ENCODE assay signal across 34 cellular contexts in genomic region chr17:41100081-41100480, GRCh38. TPM values are rescaled to one million over a fixed set of nuclear protein-coding genes. Genes with fewer than 3 reads are reported as not detected.
A peak's percentile ranks its signal among the peaks of the same experiment; 100 is the strongest.
DNase-seq lines count a peak whose midpoint lies in the region; ATAC-seq and TF ChIP-seq lines count a peak whose summit lies in the region.
"Had no signal": no experiment of that assay in that cellular context is flagged by ENCODE, and none has a peak within 500 bp of the region (broad histone marks: within the 10 kb centered on the region; RNA-seq: fewer than 3 reads in every experiment).

No MANE protein-coding gene starts in this region.

- H3K4me3 ChIP-seq in SK-N-SH (ENCODE audit: low read depth in 2 of 2, low read length in 1 of 2) = no peak overlapping the region
- H3K4me3 ChIP-seq: ovary, testis had no signal

- peaks cover 0 to 5% of the 10 kb centered on the region in 2 experiments; a peak in 1 of 4 replicates for H3K4me1 ChIP-seq in SK-N-SH (ENCODE audit: control insufficient read depth in 1 of 2, insufficient read depth in 2 of 2, low read depth in 1 of 2, low read length in 1 of 2)
- H3K4me1 ChIP-seq: testis had no signal

- no peaks in the 10 kb centered on the region for H3K9me3 Mint-ChIP-seq in T-cell
- no peaks in the 10 kb centered on the region for H3K9me3 Mint-ChIP-seq in memory B cell
- H3K9me3 Mint-ChIP-seq in activated naive CD8-positive, alpha-beta T cell treated with anti-CD3 and anti-CD28 coated beads, Interleukin-2, amount 50 U/mL, for 24 hours = no peaks in the 10 kb centered on the region
- H3K9me3 Mint-ChIP-seq: activated naive CD8-positive, alpha-beta T cell treated with anti-CD3 and anti-CD28 coated beads for 36 hours; natural killer cell treated with Interleukin-12 subunit alpha and Interleukin-12 subunit beta and Interleukin-15 and Interleukin-18, amount 100 ng/mL, for 72 hours had no signal

- TF ChIP-seq EP300 in SK-N-SH (IDR thresholded peaks at IDR 0.05; ENCODE audit: borderline replicate concordance in 1 of 2, low read depth in 1 of 2, low read length in 1 of 2) = no peak

- 0 out of 2 replicates have a peak overlapping the region, but pooled peaks have one; percentile 1 for H2AFZ ChIP-seq in SK-N-SH (ENCODE audit: low read depth)

- no peak overlapping the region for H3K27ac Mint-ChIP-seq in T-cell
- H3K27ac Mint-ChIP-seq in memory B cell = no peak overlapping the region
- H3K27ac Mint-ChIP-seq in activated naive CD8-positive, alpha-beta T cell treated with anti-CD3 and anti-CD28 coated beads, Interleukin-2, amount 50 U/mL, for 24 hours = no peak overlapping the region
- H3K27ac Mint-ChIP-seq: activated naive CD8-positive, alpha-beta T cell treated with anti-CD3 and anti-CD28 coated beads for 36 hours; natural killer cell treated with Interleukin-12 subunit alpha and Interleukin-12 subunit beta and Interleukin-15 and Interleukin-18, amount 100 ng/mL, for 72 hours had no signal

- H3K27me3 ChIP-seq in SK-N-SH (ENCODE audit: insufficient read depth) = no peaks in the 10 kb centered on the region
- H3K27me3 ChIP-seq: ovary, testis had no signal

- H3K36me3 Mint-ChIP-seq in T-cell = no peaks in the 10 kb centered on the region
- no peaks in the 10 kb centered on the region for H3K36me3 Mint-ChIP-seq in memory B cell
- no peaks in the 10 kb centered on the region for H3K36me3 Mint-ChIP-seq in activated naive CD8-positive, alpha-beta T cell treated with anti-CD3 and anti-CD28 coated beads, Interleukin-2, amount 50 U/mL, for 24 hours (ENCODE audit: low read depth)
- H3K36me3 Mint-ChIP-seq: activated naive CD8-positive, alpha-beta T cell treated with anti-CD3 and anti-CD28 coated beads for 36 hours; natural killer cell treated with Interleukin-12 subunit alpha and Interleukin-12 subunit beta and Interleukin-15 and Interleukin-18, amount 100 ng/mL, for 72 hours had no signal

- no peak overlapping the region for H3K4me2 ChIP-seq in SK-N-SH

- ATAC-seq in SK-N-SH treated with all-trans-retinoic acid at 6 μM for 48 hours (no peak), T-cell (replicated peaks in 1 of 4) (peak in 3 of 4 experiments; percentile 42 to 66 (median 51)), memory B cell (ENCODE audit: low read depth) (peak; percentile 69), GM21528 (IDR thresholded peaks at IDR 0.05; ENCODE audit: low FRiP score, unreplicated experiment) (no peak)
- no peak for ATAC-seq in activated naive CD8-positive, alpha-beta T cell treated with anti-CD3 and anti-CD28 coated beads, Interleukin-2, amount 50 U/mL, for 24 hours
- ATAC-seq: left cardiac atrium; natural killer cell treated with Interleukin-12 subunit alpha and Interleukin-12 subunit beta and Interleukin-15 and Interleukin-18, amount 100 ng/mL, for 72 hours; stimulated activated naive CD8-positive, alpha-beta T cell treated with anti-CD3 and anti-CD28 coated beads, Interleukin-15, Interleukin-2, amounts not matched to agents 100 U/mL and 50 U/mL, for 24 hours had no signal

- H3K4me3 Mint-ChIP-seq in T-cell (no peak overlapping the region), memory B cell (no peak overlapping the region)
- H3K4me3 Mint-ChIP-seq in activated naive CD8-positive, alpha-beta T cell treated with anti-CD3 and anti-CD28 coated beads, Interleukin-2, amount 50 U/mL, for 24 hours = no peak overlapping the region
- H3K4me3 Mint-ChIP-seq: activated naive CD8-positive, alpha-beta T cell treated with anti-CD3 and anti-CD28 coated beads for 36 hours; natural killer cell treated with Interleukin-12 subunit alpha and Interleukin-12 subunit beta and Interleukin-15 and Interleukin-18, amount 100 ng/mL, for 72 hours had no signal

- H3K79me2 ChIP-seq in SK-N-SH (ENCODE audit: insufficient read depth) = no peaks in the 10 kb centered on the region

- DNase-seq in SK-N-SH (no peak), T-cell (no peak), memory B cell (ENCODE audit: low spot score in 2 of 2) (no peak), GM10266 (ENCODE audit: extremely low spot score) (no peak), NCI-H345 (lab: John Stamatoyannopoulos, UW) (no peak)
- DNase-seq in activated naive CD8-positive, alpha-beta T cell treated with anti-CD3 and anti-CD28 coated beads, Interleukin-2, amount 50 U/mL, for 24 hours = no peak
- DNase-seq: activated CD4-positive, alpha-beta T cell treated with anti-CD3 and anti-CD28 coated beads for 48 hours; activated CD8-positive, alpha-beta memory T cell treated with anti-CD3 and anti-CD28 coated beads for 24 hours; activated effector memory CD4-positive, alpha-beta T cell treated with Interleukin-2 at 50 U/mL for 16 hours; activated naive CD8-positive, alpha-beta T cell treated with anti-CD3 and anti-CD28 coated beads for 36 hours; cerebellar nuclear complex; DMS79; GF-D8; H7; head of caudate nucleus; left cardiac atrium; midbrain; MV-4-11; NCI-H1436 treated with DMSO at 0.1 percent for 48 hours; NCI-H748 treated with DMSO at 0.1 percent for 48 hours; ovary; RPMI8226; stimulated activated naive CD8-positive, alpha-beta T cell treated with anti-CD3 and anti-CD28 coated beads, Interleukin-15, Interleukin-2, amounts not matched to agents 100 U/mL and 50 U/mL, for 24 hours; T-helper 9 cell; testis; WERI-Rb-1 had no signal

- no peak overlapping the region for H3K27ac ChIP-seq in SK-N-SH (ENCODE audit: low read depth in 2 of 2, low read length in 1 of 2)
- H3K27ac ChIP-seq: 22Rv1, ovary, testis, WERI-Rb-1 had no signal

- TF ChIP-seq CTCF in SK-N-SH (IDR thresholded peaks at IDR 0.05) = no peak
- TF ChIP-seq CTCF in GM10266 (IDR thresholded peaks at IDR 0.05; ENCODE audit: control insufficient read depth, insufficient read depth, low read depth, missing control alignments) = no peak

- TF ChIP-seq RAD21 in SK-N-SH (IDR thresholded peaks at IDR 0.05; ENCODE audit: low read length) = no peak

- no peaks in the 10 kb centered on the region for H3K36me3 ChIP-seq in SK-N-SH (replicated peaks in 1 of 2; ENCODE audit: control insufficient read depth in 1 of 2, insufficient read depth in 2 of 2, low read length in 1 of 2)
- H3K36me3 ChIP-seq: ovary, WERI-Rb-1 had no signal

- H3K27me3 Mint-ChIP-seq in T-cell (peaks cover 6 to 9% of the 10 kb centered on the region in 2 donors), memory B cell (peaks cover 17% of the 10 kb centered on the region)
- H3K27me3 Mint-ChIP-seq in activated naive CD8-positive, alpha-beta T cell treated with anti-CD3 and anti-CD28 coated beads, Interleukin-2, amount 50 U/mL, for 24 hours = peaks cover 5% of the 10 kb centered on the region

- no peaks in the 10 kb centered on the region for H4K20me1 ChIP-seq in SK-N-SH (ENCODE audit: insufficient read depth)

- POLR2A ChIA-PET in SK-N-SH (lab: Yijun Ruan, JAX) = no interaction called here
- POLR2A ChIA-PET in T-cell (lab: Charles Lee) = no interaction called here

- H3K4me1 Mint-ChIP-seq in T-cell = peaks cover 7 to 11% (median 10%) of the 10 kb centered on the region in 3 donors
- peaks cover 4% of the 10 kb centered on the region for H3K4me1 Mint-ChIP-seq in memory B cell
- peaks cover 2% of the 10 kb centered on the region for H3K4me1 Mint-ChIP-seq in activated naive CD8-positive, alpha-beta T cell treated with anti-CD3 and anti-CD28 coated beads, Interleukin-2, amount 50 U/mL, for 24 hours

- H3F3A ChIP-seq in SK-N-SH (replicated peaks; ENCODE audit: insufficient read depth) = peaks cover 9% of the 10 kb centered on the region

- H3K9me2 ChIP-seq in SK-N-SH = no peaks in the 10 kb centered on the region

- no peaks in the 10 kb centered on the region for H3K9me3 ChIP-seq in SK-N-SH
- H3K9me3 ChIP-seq: ovary, testis had no signal

- CTCF ChIA-PET in SK-N-SH (lab: Yijun Ruan, JAX) (no interaction called here), T-cell (lab: Charles Lee) (no interaction called here)

- 19% methylated on average over 6 of the region's 6 CpGs for WGBS in SK-N-SH (ENCODE audit: low lambda C conversion rate)

- H3K9ac ChIP-seq in SK-N-SH = no peak overlapping the region

TF ChIP-seq in SK-N-SH, 30 proteins besides CTCF, POLR2A, EP300 and RAD21 (continues in another document):
- TF ChIP-seq FOSL2 (IDR thresholded peaks at IDR 0.05; ENCODE audit: borderline replicate concordance, low read depth) = no peak
- TF ChIP-seq EZH2phosphoT487 (IDR thresholded peaks at IDR 0.05; ENCODE audit: borderline replicate concordance, low read depth) = no peak
- TF ChIP-seq SIN3A (IDR thresholded peaks at IDR 0.05; ENCODE audit: borderline replicate concordance, low read depth, low read length) = no peak

TF ChIP-seq in SK-N-SH treated with all-trans-retinoic acid at 6 μM for 48 hours, 23 proteins besides CTCF, POLR2A, EP300 and RAD21 (continues in another document):
- TF ChIP-seq ARNTL (CRISPR knock-in tag; IDR thresholded peaks at IDR 0.05; ENCODE audit: borderline replicate concordance, low read depth) (no peak), ISL1 (CRISPR knock-in tag; IDR thresholded peaks at IDR 0.05) (no peak)

RNA-seq across cellular contexts. Expression of gene KRTAP4-16, which starts 1.9 kb away (rescaled TPM):
- polyA plus RNA-seq in SK-N-SH (2012; rRNA removed) = not detected in 2 replicates
- not detected in 2 replicates for polyA plus RNA-seq in SK-N-SH (2012; cell fraction: cytosol; rRNA removed)
- not detected in 2 replicates for polyA plus RNA-seq in SK-N-SH (2012; cell fraction: nucleus; rRNA removed)
- total RNA-seq in T-cell = not detected
- total RNA-seq: activated naive CD8-positive, alpha-beta T cell treated with anti-CD3 and anti-CD28 coated beads for 36 hours; epithelial cell of proximal tubule; H7; HT1080; left cardiac atrium; natural killer cell treated with Interleukin-12 subunit alpha and Interleukin-12 subunit beta and Interleukin-15 and Interleukin-18, amount 100 ng/mL, for 72 hours; ovary; renal cortical epithelial cell; skeletal muscle tissue; testis had no signal
- polyA plus RNA-seq: ovary had no signal

RNA-seq across cellular contexts. Expression of gene KRTAP4-8, which starts 2.1 kb away (rescaled TPM):
- not detected in 2 replicates for polyA plus RNA-seq in SK-N-SH (2012; rRNA removed)
- polyA plus RNA-seq in SK-N-SH (2012; cell fraction: cytosol; rRNA removed) = not detected in 2 replicates
- 0.04 and 0.08 TPM in 2 replicates for polyA plus RNA-seq in SK-N-SH (2012; cell fraction: nucleus; rRNA removed)
- total RNA-seq in T-cell = not detected
- total RNA-seq: activated naive CD8-positive, alpha-beta T cell treated with anti-CD3 and anti-CD28 coated beads for 36 hours; epithelial cell of proximal tubule; H7; HT1080; left cardiac atrium; natural killer cell treated with Interleukin-12 subunit alpha and Interleukin-12 subunit beta and Interleukin-15 and Interleukin-18, amount 100 ng/mL, for 72 hours; ovary; renal cortical epithelial cell; skeletal muscle tissue; testis had no signal
- polyA plus RNA-seq: ovary had no signal

RNA-seq across cellular contexts. Expression of gene KRTAP4-9, which starts 5.1 kb away (rescaled TPM):
- not detected in 2 replicates for polyA plus RNA-seq in SK-N-SH (2012; rRNA removed)
- polyA plus RNA-seq in SK-N-SH (2012; cell fraction: cytosol; rRNA removed) = not detected in 2 replicates
- not detected in 2 replicates for polyA plus RNA-seq in SK-N-SH (2012; cell fraction: nucleus; rRNA removed)
- total RNA-seq in T-cell = not detected
- total RNA-seq: activated naive CD8-positive, alpha-beta T cell treated with anti-CD3 and anti-CD28 coated beads for 36 hours; epithelial cell of proximal tubule; H7; left cardiac atrium; natural killer cell treated with Interleukin-12 subunit alpha and Interleukin-12 subunit beta and Interleukin-15 and Interleukin-18, amount 100 ng/mL, for 72 hours; ovary; renal cortical epithelial cell; skeletal muscle tissue; testis had no signal
- polyA plus RNA-seq: ovary had no signal

RNA-seq across cellular contexts. Expression of gene KRTAP4-7, which starts 16.1 kb away (rescaled TPM):
- polyA plus RNA-seq in SK-N-SH (2012; rRNA removed) = not detected in 2 replicates
- polyA plus RNA-seq in SK-N-SH (2012; cell fraction: cytosol; rRNA removed) = not detected in 2 replicates
- not detected in 2 replicates for polyA plus RNA-seq in SK-N-SH (2012; cell fraction: nucleus; rRNA removed)
- total RNA-seq in T-cell = not detected
- total RNA-seq: activated naive CD8-positive, alpha-beta T cell treated with anti-CD3 and anti-CD28 coated beads for 36 hours; epithelial cell of proximal tubule; H7; HT1080; left cardiac atrium; natural killer cell treated with Interleukin-12 subunit alpha and Interleukin-12 subunit beta and Interleukin-15 and Interleukin-18, amount 100 ng/mL, for 72 hours; ovary; renal cortical epithelial cell; skeletal muscle tissue; testis had no signal
- polyA plus RNA-seq: ovary had no signal

RNA-seq across cellular contexts. Expression of gene KRTAP4-11, which starts 18.1 kb away (rescaled TPM):
- polyA plus RNA-seq in SK-N-SH (2012; rRNA removed) = not detected in 2 replicates
- not detected in 2 replicates for polyA plus RNA-seq in SK-N-SH (2012; cell fraction: cytosol; rRNA removed)
- polyA plus RNA-seq in SK-N-SH (2012; cell fraction: nucleus; rRNA removed) = not detected in 2 replicates
- total RNA-seq in T-cell = not detected
- total RNA-seq: activated naive CD8-positive, alpha-beta T cell treated with anti-CD3 and anti-CD28 coated beads for 36 hours; epithelial cell of proximal tubule; H7; HT1080; left cardiac atrium; natural killer cell treated with Interleukin-12 subunit alpha and Interleukin-12 subunit beta and Interleukin-15 and Interleukin-18, amount 100 ng/mL, for 72 hours; ovary; renal cortical epithelial cell; skeletal muscle tissue; testis had no signal
- polyA plus RNA-seq: ovary had no signal

Comparison
In these comparisons a context has a peak if more than half of its experiments do, and no peak if none do; other contexts are left out.
1. ATAC-seq: peak in T-cell (3 of 4) and memory B cell (single experiment); none in SK-N-SH treated with all-trans-retinoic acid at 6 μM for 48 hours (single experiment), GM21528 (single experiment) and activated naive CD8-positive, alpha-beta T cell treated with anti-CD3 and anti-CD28 coated beads, Interleukin-2, amount 50 U/mL, for 24 hours (single experiment).